In the genomic region with DNA sequence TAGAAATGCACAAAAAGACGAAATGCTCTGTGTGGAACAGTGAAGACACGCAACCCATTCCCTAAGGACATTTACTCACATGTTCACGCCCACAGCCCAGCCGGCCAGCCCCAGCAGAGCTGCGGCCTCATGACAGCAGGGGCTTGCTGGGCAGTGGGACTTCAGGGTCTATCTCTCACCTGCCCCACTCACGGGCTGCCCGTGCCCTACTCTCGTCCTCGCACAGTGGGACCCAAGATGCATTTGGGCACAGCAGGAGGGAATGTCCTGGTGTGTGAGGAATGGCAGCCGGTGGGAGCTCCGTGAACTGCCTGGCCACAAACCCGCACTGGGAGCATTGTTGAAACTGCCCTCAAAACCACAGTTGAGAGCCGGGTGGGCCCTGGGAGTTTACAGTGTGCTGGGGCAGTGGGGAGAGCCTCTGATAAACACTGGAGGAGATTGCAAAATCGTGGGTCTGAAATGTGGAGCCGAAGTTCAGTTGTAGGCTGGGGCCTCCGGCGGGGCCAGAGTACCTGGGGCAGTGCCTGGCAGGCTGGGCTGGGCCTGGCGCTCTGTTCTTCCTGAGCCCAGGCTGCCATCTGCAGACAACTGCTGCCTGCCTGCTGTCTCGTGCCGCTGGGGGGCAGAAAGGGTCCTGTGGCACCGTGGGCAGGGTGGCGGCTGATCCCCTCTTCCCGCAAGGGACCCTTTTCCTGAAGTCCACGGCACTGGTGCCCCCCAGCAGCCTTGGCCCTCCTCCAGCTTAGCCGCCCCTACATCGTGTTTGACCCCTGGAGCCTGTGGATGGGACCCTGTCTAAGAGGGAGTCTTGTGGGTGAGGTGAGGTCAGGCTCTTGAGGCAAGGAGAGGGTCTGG, we compare ENCODE assay signal across 9 cellular contexts. TPM values are rescaled to one million over a fixed set of nuclear protein-coding genes. Genes with fewer than 3 reads are reported as not detected.
A peak's percentile ranks its signal among the peaks of the same experiment; 100 is the strongest.
DNase-seq lines count a peak whose midpoint lies in the region; ATAC-seq and TF ChIP-seq lines count a peak whose summit lies in the region.
"Had no signal": no experiment of that assay in that cellular context is flagged by ENCODE, and none has a peak within 500 bp of the region (broad histone marks: within the 10 kb centered on the region; RNA-seq: fewer than 3 reads in every experiment).

No MANE protein-coding gene starts in this region.

- peaks cover 18 to 25% of the 10 kb centered on the region in 2 donors for H3K27me3 Mint-ChIP-seq in natural killer cell treated with Interleukin-12 subunit alpha and Interleukin-12 subunit beta and Interleukin-15 and Interleukin-18, amount 100 ng/mL, for 72 hours

- H3K36me3 ChIP-seq in BLaER1: no peaks in the 10 kb centered on the region

- TF ChIP-seq CTCF in dorsolateral prefrontal cortex (IDR thresholded peaks at IDR 0.05 in 54 of 56, conservative IDR thresholded peaks at IDR 0.05 in 2 of 56; ENCODE audit: low read depth in 1 of 56, partially characterized antibody in 56 of 56): no peak
- TF ChIP-seq CTCF in lower leg skin (IDR thresholded peaks at IDR 0.05): no peak

- no peak for ATAC-seq in natural killer cell treated with Interleukin-12 subunit alpha and Interleukin-12 subunit beta and Interleukin-15 and Interleukin-18, amount 100 ng/mL, for 72 hours

- peaks cover 7% of the 10 kb centered on the region; the same call in 1 of the 2 replicates for H4K20me1 ChIP-seq in BLaER1

- no peak for TF ChIP-seq POLR2A in lower leg skin (IDR thresholded peaks at IDR 0.05)

- no peaks in the 10 kb centered on the region for H3K4me1 Mint-ChIP-seq in natural killer cell treated with Interleukin-12 subunit alpha and Interleukin-12 subunit beta and Interleukin-15 and Interleukin-18, amount 100 ng/mL, for 72 hours (ENCODE audit: low read depth in 2 of 2)

- no peak overlapping the region for H3K4me3 Mint-ChIP-seq in natural killer cell treated with Interleukin-12 subunit alpha and Interleukin-12 subunit beta and Interleukin-15 and Interleukin-18, amount 100 ng/mL, for 72 hours

- DNase-seq in NOMO-1 treated with dmso at 0.1 percent for 144 hours (lab: John Stamatoyannopoulos, UW; ENCODE audit: unreplicated experiment) (peak; percentile 82), dorsolateral prefrontal cortex (peak in 4 of 10 donors; percentile 16 to 40 (median 31)), lower leg skin (ENCODE audit: low spot score in 2 of 2) (no peak), activated gamma-delta T cell (lab: John Stamatoyannopoulos, UW) (no peak), GDM1 (lab: John Stamatoyannopoulos, UW) (no peak), NCI-H1930 (lab: John Stamatoyannopoulos, UW) (no peak)
- peak; percentile 49 for DNase-seq in natural killer cell treated with Interleukin-12 subunit alpha and Interleukin-12 subunit beta and Interleukin-15 and Interleukin-18, amount 100 ng/mL, for 72 hours (ENCODE audit: low spot score)
- DNase-seq: activated CD4-positive, alpha-beta T cell treated with anti-CD3 and anti-CD28 coated beads for 1 hour had no signal

- H3K9me3 Mint-ChIP-seq in natural killer cell treated with Interleukin-12 subunit alpha and Interleukin-12 subunit beta and Interleukin-15 and Interleukin-18, amount 100 ng/mL, for 72 hours: no peaks in the 10 kb centered on the region

- no peaks in the 10 kb centered on the region for H3K36me3 Mint-ChIP-seq in natural killer cell treated with Interleukin-12 subunit alpha and Interleukin-12 subunit beta and Interleukin-15 and Interleukin-18, amount 100 ng/mL, for 72 hours

- 56 to 66% methylated on average over 23 to 25 of the region's 26 CpGs for WGBS in lower leg skin, 2 donors

- H3K4me3 ChIP-seq in BLaER1 (no peak overlapping the region), dorsolateral prefrontal cortex (no peak overlapping the region), lower leg skin (ENCODE audit: low read depth, poor library complexity, severe bottlenecking) (no peak overlapping the region)

- peaks cover 18% of the 10 kb centered on the region for H3K9me3 ChIP-seq in BLaER1

- no peak overlapping the region for H3K27ac Mint-ChIP-seq in natural killer cell treated with Interleukin-12 subunit alpha and Interleukin-12 subunit beta and Interleukin-15 and Interleukin-18, amount 100 ng/mL, for 72 hours

- H3K4me1 ChIP-seq in BLaER1: peaks cover 59% of the 10 kb centered on the region

- intact Hi-C loops in dorsolateral prefrontal cortex (cut with DNase I) (loop anchor here in 1 of 2 donors (5.0 to 10.0 kb wide), 2 partner anchors 134 to 516 kb away; no protein-coding TSS in a partner anchor), lower leg skin (cut with DNase I; ENCODE audit: low total_unique reads) (no loop called here)

- H3K4me2 ChIP-seq in BLaER1: peak overlapping the region; percentile 76

- H3K27me3 ChIP-seq in BLaER1 (peaks cover 8% of the 10 kb centered on the region; the same call in 1 of the 2 replicates), dorsolateral prefrontal cortex (peaks cover 0 to 4% (median 0%) of the 10 kb centered on the region in 45 donors)

- no peak overlapping the region for H3K9ac ChIP-seq in BLaER1

- H3K27ac ChIP-seq in BLaER1 (no peak overlapping the region), dorsolateral prefrontal cortex (peak overlapping the region in 35 of 59 donors; percentile 4 to 75 (median 37))

RNA-seq across cellular contexts. Expression of a gene that starts 20.7 kb away (rescaled TPM):
- total RNA-seq in dorsolateral prefrontal cortex (10 to 100 TPM; 13.5 to 37.4 (median 20.5) TPM), lower leg skin (10 to 100 TPM; 15.0 to 22.1 (median 18.9) TPM)
- 10 to 100 TPM; 16.5 to 23.5 TPM for total RNA-seq in natural killer cell treated with Interleukin-12 subunit alpha and Interleukin-12 subunit beta and Interleukin-15 and Interleukin-18, amount 100 ng/mL, for 72 hours

Comparison
In these comparisons a context has a peak if more than half of its experiments do, and no peak if none do; other contexts are left out.
1. DNase-seq: peak in NOMO-1 treated with dmso at 0.1 percent for 144 hours (single experiment) and natural killer cell treated with Interleukin-12 subunit alpha and Interleukin-12 subunit beta and Interleukin-15 and Interleukin-18, amount 100 ng/mL, for 72 hours (single experiment); none in lower leg skin (0 of 2), activated gamma-delta T cell (single experiment), GDM1 (single experiment) and NCI-H1930 (0 of 2).